ENCODE assay signal across 16 cellular contexts in the genomic region with DNA sequence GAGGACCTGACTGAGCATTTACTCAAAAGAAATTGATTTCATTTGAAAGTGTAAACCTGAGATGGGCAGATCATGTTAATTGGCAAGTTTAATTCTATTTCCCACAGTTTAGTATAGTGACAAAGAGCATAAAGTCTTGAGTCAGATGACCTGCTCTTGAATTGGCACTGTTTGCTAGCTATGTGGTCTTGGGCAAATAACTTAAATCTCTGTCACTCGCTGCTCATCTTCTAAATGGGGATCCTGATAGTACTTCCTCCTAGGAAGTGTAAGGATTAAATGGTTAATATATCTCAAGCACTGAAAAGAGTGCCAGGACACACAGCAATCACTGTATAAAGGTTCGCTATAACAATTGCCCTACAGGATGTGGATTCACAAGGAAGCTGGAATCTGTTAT.
A peak's percentile ranks its signal among the peaks of the same experiment; 100 is the strongest.
DNase-seq lines count a peak whose midpoint lies in the region; FAIRE-seq and TF ChIP-seq lines count a peak whose summit lies in the region.
"Had no signal": no experiment of that assay in that cellular context is flagged by ENCODE, and none has a peak within 500 bp of the region (broad histone marks: within the 10 kb centered on the region; RNA-seq: fewer than 3 reads in every experiment).

No MANE protein-coding gene starts in this region.

- H2AK5ac ChIP-seq in H1 (ENCODE audit: low read depth, low read length): no peak overlapping the region
- no peak overlapping the region for H2AK5ac ChIP-seq in mesenchymal stem cell (ENCODE audit: low read length, severe bottlenecking)

- no peak for TF ChIP-seq CTCF in H1 (IDR thresholded peaks at IDR 0.05; ENCODE audit: control extremely low read depth in 1 of 3, insufficient read depth in 1 of 3, low read depth in 1 of 3, low read length in 3 of 3)

- TF ChIP-seq POLR2A in H1 (IDR thresholded peaks at IDR 0.05; ENCODE audit: control extremely low read depth in 1 of 2, low read depth in 2 of 2, low read length in 2 of 2) (no peak), H54 (IDR thresholded peaks at IDR 0.05; ENCODE audit: low read depth, low read length) (no peak)

- TF ChIP-seq EP300 in H1 (IDR thresholded peaks at IDR 0.05; ENCODE audit: borderline replicate concordance in 1 of 2, low read depth in 2 of 2, low read length in 2 of 2): no peak

- H3K27me3 ChIP-seq in H1 (replicated peaks in 1 of 4; ENCODE audit: control insufficient read depth in 3 of 4, extremely low read depth in 1 of 4, insufficient read depth in 3 of 4, low read length in 3 of 4) (no peaks in the 10 kb centered on the region), mesenchymal stem cell (ENCODE audit: control insufficient read depth in 1 of 2, insufficient read depth in 1 of 2, low read length in 2 of 2) (no peaks in the 10 kb centered on the region)
- H3K27me3 ChIP-seq: SJCRH30 had no signal

- H3K79me2 ChIP-seq in H1 (ENCODE audit: control insufficient read depth in 1 of 2, insufficient read depth in 2 of 2, low read length in 2 of 2): no peaks in the 10 kb centered on the region

- H3K23me2 ChIP-seq in H1 (ENCODE audit: low read depth, low read length): no peaks in the 10 kb centered on the region; the same call in 1 of the 2 replicates

- no peaks in the 10 kb centered on the region for H3K9me3 ChIP-seq in H1 (ENCODE audit: insufficient read depth in 2 of 2, low read depth in 1 of 2, low read length in 1 of 2)
- no peaks in the 10 kb centered on the region for H3K9me3 ChIP-seq in mesenchymal stem cell (ENCODE audit: control insufficient read depth, low read length)
- H3K9me3 ChIP-seq: SJCRH30 had no signal

- H4K8ac ChIP-seq in H1 (ENCODE audit: extremely low read depth, insufficient read depth, low read length): no peak overlapping the region
- no peak overlapping the region for H4K8ac ChIP-seq in mesenchymal stem cell (ENCODE audit: low read length)

- H3K4me2 ChIP-seq in H1 (ENCODE audit: insufficient read depth in 1 of 2, low read depth in 2 of 2, low read length in 2 of 2): no peak overlapping the region
- no peak overlapping the region for H3K4me2 ChIP-seq in mesenchymal stem cell (ENCODE audit: low read length, poor library complexity, severe bottlenecking)

- H2AFZ ChIP-seq in H1 (ENCODE audit: low read length): no peak overlapping the region
- no peak overlapping the region for H2AFZ ChIP-seq in mesenchymal stem cell (ENCODE audit: low read depth, low read length)

- no peaks in the 10 kb centered on the region for H3K36me3 ChIP-seq in H1 (ENCODE audit: control insufficient read depth in 2 of 4, insufficient read depth in 4 of 4, low read length in 3 of 4)
- no peaks in the 10 kb centered on the region for H3K36me3 ChIP-seq in mesenchymal stem cell (ENCODE audit: control insufficient read depth in 1 of 2, insufficient read depth in 2 of 2, low read depth in 1 of 2, low read length in 2 of 2)
- H3K36me3 ChIP-seq: SJCRH30 had no signal

- WGBS in H1 (ENCODE audit: extremely low coverage in 1 of 2, insufficient coverage in 1 of 2, insufficient read length in 1 of 2, insufficient replicate concordance in 2 of 2, low coverage in 1 of 2, low lambda C conversion rate in 2 of 2, missing lambda C conversion rate in 1 of 2), 2 experiments: 77% methylated on average over 2 of the region's 2 CpGs; no CpG with 5 or more reads in 1 of the 2 experiments
- WGBS in mesenchymal stem cell: 100% methylated on average over 1 of the region's 2 CpGs

- CTCF ChIA-PET in H1 (lab: Charles Lee; ENCODE audit: partially characterized antibody): interaction anchor here (0.7 to 1.8 kb wide), 11 partner anchors 9 to 246 kb away, joined by 3 to 10 read pairs (median 4); no protein-coding TSS in a partner anchor

- H2BK5ac ChIP-seq in H1 (ENCODE audit: low read depth, low read length) (peak overlapping the region; percentile 38; the same call in 1 of the 2 replicates), mesenchymal stem cell (ENCODE audit: low read depth, low read length, poor library complexity, severe bottlenecking) (no peak overlapping the region)

- H4K20me1 ChIP-seq in H1 (replicated peaks in 1 of 2; ENCODE audit: control insufficient read depth in 1 of 2, insufficient read depth in 2 of 2, low read length in 2 of 2): no peaks in the 10 kb centered on the region

- H3K56ac ChIP-seq in H1 (replicated peaks; ENCODE audit: insufficient read length, low read depth, low read length): no peak overlapping the region

- POLR2A ChIA-PET in H1 (lab: Charles Lee; ENCODE audit: partially characterized antibody): interaction anchor here (3.0 kb wide), 1 partner anchor 246 kb away, joined by 11 read pairs; no protein-coding TSS in a partner anchor

- H3K23ac ChIP-seq in H1 (ENCODE audit: insufficient read length): no peak overlapping the region
- no peak overlapping the region for H3K23ac ChIP-seq in mesenchymal stem cell (ENCODE audit: low read length in 2 of 2)

- no peaks in the 10 kb centered on the region; the same call in 1 of the 2 replicates for H3K79me1 ChIP-seq in H1 (ENCODE audit: low read depth, low read length)
- H3K79me1 ChIP-seq in mesenchymal stem cell (replicated peaks; ENCODE audit: low read length, poor library complexity, severe bottlenecking): peaks cover 3% of the 10 kb centered on the region

- TF ChIP-seq RAD21 in H1 (IDR thresholded peaks at IDR 0.05 in 1 of 2, conservative IDR thresholded peaks at IDR 0.05 in 1 of 2; ENCODE audit: low read depth in 2 of 2, low read length in 2 of 2): no peak

- H3K4me1 ChIP-seq in H1 (replicated peaks in 1 of 4; ENCODE audit: control insufficient read depth in 3 of 4, insufficient read depth in 4 of 4, low read length in 3 of 4) (peaks cover 0 to 5% (median 4%) of the 10 kb centered on the region in 4 experiments; a peak in 4 of 7 replicates), mesenchymal stem cell (ENCODE audit: control insufficient read depth, insufficient read depth, low read depth, low read length) (peaks cover 13% of the 10 kb centered on the region)

- DNase-seq in M059J (ENCODE audit: low read depth) (peak; percentile 35), H1 (ENCODE audit: low read depth in 1 of 2, low spot score in 2 of 2) (no peak), mesenchymal stem cell (peak; percentile 24), H54 (ENCODE audit: insufficient read length, low spot score) (no peak), posterior vena cava (ENCODE audit: low spot score) (no peak)
- DNase-seq in stimulated activated CD4-positive, alpha-beta T cell treated with anti-CD3 and anti-CD28 coated beads, Interleukin-4, amount 100 ng/mL, for 1 hour: no peak
- DNase-seq in stimulated activated CD8-positive, alpha-beta memory T cell treated with anti-CD3 and anti-CD28 coated beads, Interleukin-4, amount 100 ng/mL, for 48 hours: no peak
- DNase-seq: CD8-positive, alpha-beta T cell; H9; Karpas-422; NCI-H1417 treated with DMSO at 0.1 percent for 48 hours; NCI-H2029 treated with DMSO at 0.1 percent for 48 hours; NCI-H524; SJCRH30 had no signal

- H3K9ac ChIP-seq in H1 (replicated peaks in 1 of 4; ENCODE audit: extremely low read depth in 1 of 4, low read depth in 3 of 4, low read length in 3 of 4) (no peak overlapping the region), mesenchymal stem cell (ENCODE audit: low read length) (no peak overlapping the region)

- intact Hi-C loops in posterior vena cava (cut with DNase I): loop anchor here (10.0 kb wide), 2 partner anchors 112 to 248 kb away; no protein-coding TSS in a partner anchor

- H3K14ac ChIP-seq in H1 (ENCODE audit: insufficient read length) (no peak overlapping the region), mesenchymal stem cell (ENCODE audit: low read length in 2 of 2) (no peak overlapping the region)

- H2BK15ac ChIP-seq in H1 (ENCODE audit: low read length): no peak overlapping the region; the same call in 1 of the 2 replicates
- H2BK15ac ChIP-seq in mesenchymal stem cell (ENCODE audit: low read depth, poor library complexity, severe bottlenecking): peak overlapping the region; percentile 73

- no peak overlapping the region for H4K5ac ChIP-seq in H1 (ENCODE audit: insufficient read length, low read depth, low read length)

- H2BK12ac ChIP-seq in H1 (ENCODE audit: low read depth, low read length): no peak overlapping the region
- peak overlapping the region in 1 of 2 experiments; percentile 97 for H2BK12ac ChIP-seq in mesenchymal stem cell (ENCODE audit: low read length in 2 of 2)

- peak overlapping the region; percentile 35; the same call in 1 of the 2 replicates for H2BK20ac ChIP-seq in H1 (ENCODE audit: low read length)

- H4K91ac ChIP-seq in H1 (replicated peaks; ENCODE audit: insufficient read length, low read length) (peak overlapping the region; percentile 11), mesenchymal stem cell (ENCODE audit: low read length) (peak overlapping the region; percentile 64)

- H2BK120ac ChIP-seq in H1 (replicated peaks; ENCODE audit: low read depth, low read length) (peak overlapping the region; percentile 36), mesenchymal stem cell (ENCODE audit: low read depth, low read length) (peak overlapping the region; percentile 52)

- H3K18ac ChIP-seq in H1 (ENCODE audit: extremely low read depth, low read length) (no peak overlapping the region), mesenchymal stem cell (ENCODE audit: low read depth in 1 of 2, low read length in 2 of 2) (peak overlapping the region in 1 of 2 experiments; percentile 37)

- H3K4me3 ChIP-seq in H1 (ENCODE audit: extremely low read depth in 1 of 4, insufficient read depth in 2 of 4, low read depth in 3 of 4, low read length in 4 of 4) (no peak overlapping the region), mesenchymal stem cell (ENCODE audit: insufficient read depth in 1 of 2, low read depth in 1 of 2, low read length in 2 of 2) (no peak overlapping the region)
- H3K4me3 ChIP-seq: SJCRH30 had no signal

- no peak for FAIRE-seq in H1 (lab: Jason Lieb, UNC)
- FAIRE-seq in H54 (lab: Jason Lieb, UNC): no peak
- FAIRE-seq: D721Med had no signal

- no peak overlapping the region for H3K4ac ChIP-seq in H1 (replicated peaks; ENCODE audit: insufficient read length, low read depth, low read length)
- no peak overlapping the region for H3K4ac ChIP-seq in mesenchymal stem cell (ENCODE audit: low read depth in 1 of 2, low read length in 2 of 2)

- H3K27ac ChIP-seq in H1 (ENCODE audit: low read depth, low read length) (no peak overlapping the region), mesenchymal stem cell (ENCODE audit: low read length, poor library complexity, severe bottlenecking) (no peak overlapping the region)
- H3K27ac ChIP-seq: RWPE1, SJCRH30 had no signal

TF ChIP-seq in H1, 55 proteins besides CTCF, POLR2A, EP300 and RAD21 (continues in another document):
- TF ChIP-seq SP1 (IDR thresholded peaks at IDR 0.05; ENCODE audit: low read depth, low read length): no peak
- no peak for TF ChIP-seq SP4 (IDR thresholded peaks at IDR 0.05; ENCODE audit: low read length)
- TF ChIP-seq CREB1 (IDR thresholded peaks at IDR 0.05): no peak
- no peak for TF ChIP-seq EZH2 (IDR thresholded peaks at IDR 0.05; ENCODE audit: low read depth, low read length, severe bottlenecking)
- no peak for TF ChIP-seq JUN (IDR thresholded peaks at IDR 0.05; ENCODE audit: low read depth, low read length)
- TF ChIP-seq E2F6 (IDR thresholded peaks at IDR 0.05): no peak

Comparison
In these comparisons a context has a peak if more than half of its experiments do, and no peak if none do; other contexts are left out.
1. DNase-seq: peak in M059J (single experiment) and mesenchymal stem cell (single experiment); none in H1 (0 of 2), H54 (single experiment), stimulated activated CD4-positive, alpha-beta T cell treated with anti-CD3 and anti-CD28 coated beads, Interleukin-4, amount 100 ng/mL, for 1 hour (single experiment), stimulated activated CD8-positive, alpha-beta memory T cell treated with anti-CD3 and anti-CD28 coated beads, Interleukin-4, amount 100 ng/mL, for 48 hours (single experiment) and posterior vena cava (single experiment).